ENCODE assay signal across 1 cellular context in the genomic region with DNA sequence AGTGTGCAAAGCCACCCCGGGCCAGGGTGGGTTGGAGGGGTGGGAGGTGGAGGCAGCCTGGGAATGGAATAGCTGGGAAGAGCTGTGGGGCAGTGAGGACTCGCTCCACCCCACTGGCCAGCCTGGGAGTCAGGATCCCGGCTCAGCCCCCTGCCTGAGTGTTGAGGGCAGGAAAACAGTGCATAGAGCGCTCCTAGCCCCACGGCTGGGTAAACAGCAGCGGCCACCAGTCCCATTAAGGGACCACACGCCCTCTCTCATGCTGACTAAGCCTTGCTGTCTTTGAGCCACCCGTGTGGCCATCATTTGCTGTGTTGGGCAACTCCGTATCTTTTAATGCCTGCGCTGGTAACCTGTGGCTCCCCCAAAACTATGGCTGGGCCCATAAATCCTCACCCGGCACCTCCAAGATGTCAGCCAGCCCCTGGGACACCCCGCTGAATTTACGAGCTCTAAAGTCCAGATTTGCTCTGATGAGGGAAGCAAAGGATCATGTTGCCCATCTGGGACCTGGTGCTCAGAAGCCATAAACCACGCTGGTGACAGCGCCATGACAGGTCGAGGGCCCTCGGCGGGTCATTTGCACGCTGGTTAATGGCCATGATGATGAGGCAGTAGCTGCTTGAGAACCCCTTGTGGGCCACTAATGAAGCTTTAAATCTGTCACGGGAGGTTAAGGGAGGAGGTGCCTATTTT.
A peak's percentile ranks its signal among the peaks of the same experiment; 100 is the strongest.
TF ChIP-seq lines count a peak whose summit lies in the region.

No MANE protein-coding gene starts in this region.

TF ChIP-seq in GM12878, 131 proteins besides CTCF, POLR2A, EP300 and RAD21:
- no peak for TF ChIP-seq IKZF1 (conservative IDR thresholded peaks at IDR 0.05)
- TF ChIP-seq, protein P1, sequence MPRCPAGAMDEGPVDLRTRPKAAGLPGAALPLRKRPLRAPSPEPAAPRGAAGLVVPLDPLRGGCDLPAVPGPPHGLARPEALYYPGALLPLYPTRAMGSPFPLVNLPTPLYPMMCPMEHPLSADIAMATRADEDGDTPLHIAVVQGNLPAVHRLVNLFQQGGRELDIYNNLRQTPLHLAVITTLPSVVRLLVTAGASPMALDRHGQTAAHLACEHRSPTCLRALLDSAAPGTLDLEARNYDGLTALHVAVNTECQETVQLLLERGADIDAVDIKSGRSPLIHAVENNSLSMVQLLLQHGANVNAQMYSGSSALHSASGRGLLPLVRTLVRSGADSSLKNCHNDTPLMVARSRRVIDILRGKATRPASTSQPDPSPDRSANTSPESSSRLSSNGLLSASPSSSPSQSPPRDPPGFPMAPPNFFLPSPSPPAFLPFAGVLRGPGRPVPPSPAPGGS (IDR thresholded peaks at IDR 0.05; ENCODE audit: borderline replicate concordance, insufficient read depth, low read depth, low read length, poor library complexity, severe bottlenecking) = peak; percentile 32
TF ChIP-seq in GM12878: peak in this region for 1.
